8 cellular contexts compared by ENCODE assay signal in the genomic region with DNA sequence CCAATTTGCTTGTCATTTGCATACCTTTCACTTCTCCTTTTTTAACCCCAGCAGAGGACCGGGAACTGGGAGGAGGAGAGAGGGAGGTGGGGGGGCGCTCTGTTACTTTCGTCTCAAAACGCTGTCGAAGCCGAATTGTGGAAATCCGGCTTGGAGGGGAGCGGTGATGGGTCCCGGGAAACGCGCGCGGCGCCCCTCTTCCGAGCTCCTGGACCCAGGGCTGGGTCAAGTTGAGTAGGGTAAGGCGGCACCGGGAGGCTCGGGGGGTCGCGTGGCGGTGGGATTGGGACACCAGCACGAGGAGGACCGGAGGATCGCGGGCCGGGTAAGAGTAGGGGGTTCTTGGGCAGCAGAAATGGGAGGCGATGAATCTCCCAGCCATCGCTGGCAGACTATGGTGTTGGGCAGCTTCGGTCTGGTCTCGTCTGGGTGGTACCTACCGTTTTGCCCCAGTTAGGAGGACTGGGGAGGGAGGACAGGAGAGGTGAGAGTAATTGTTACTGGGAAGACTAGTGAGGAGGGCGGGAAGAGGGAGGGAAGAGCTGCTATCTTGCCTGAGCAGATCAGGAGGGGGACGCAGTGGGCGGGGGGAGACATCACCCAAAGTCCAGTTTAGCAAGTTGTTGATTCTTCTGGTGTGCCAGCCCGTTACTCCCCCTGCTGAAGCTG. TPM values are rescaled to one million over a fixed set of nuclear protein-coding genes. Genes with fewer than 3 reads are reported as not detected.
DNase-seq lines count a peak whose midpoint lies in the region; ATAC-seq and TF ChIP-seq lines count a peak whose summit lies in the region.

No MANE protein-coding gene starts in this region.

- H3K4me1 ChIP-seq in BE2C (peaks cover 25% of the 10 kb centered on the region), left ventricle myocardium inferior (peaks cover 62% of the 10 kb centered on the region)

- H3K4me3 Mint-ChIP-seq in activated CD8-positive, alpha-beta T cell treated with anti-CD3 and anti-CD28 coated beads for 36 hours, result peak overlapping the region; percentile 77

- TF ChIP-seq CTCF in BE2C (IDR thresholded peaks at IDR 0.05; ENCODE audit: low read depth, low read length) (no peak), left ventricle myocardium inferior (IDR thresholded peaks at IDR 0.05; ENCODE audit: borderline replicate concordance) (no peak), retinal pigment epithelial cell (conservative IDR thresholded peaks at IDR 0.05; ENCODE audit: low read depth, low read length) (no peak)
- TF ChIP-seq CTCF in activated CD8-positive, alpha-beta T cell treated with anti-CD3 and anti-CD28 coated beads for 36 hours (IDR thresholded peaks at IDR 0.05), result no peak

- POLR2A ChIA-PET in HEK293T (lab: Yijun Ruan, JAX), result interaction anchor here (0.5 to 1.6 kb wide), 4 partner anchors 13 to 48 kb away, joined by 3 to 6 read pairs (median 4); no protein-coding TSS in a partner anchor
- POLR2A ChIA-PET in activated CD8-positive, alpha-beta T cell treated with anti-CD3 and anti-CD28 coated beads for 36 hours (lab: Charles Lee), result no interaction called here

- CTCF ChIA-PET in HEK293T (lab: Yijun Ruan, JAX), result interaction anchor here (0.7 to 0.8 kb wide), 2 partner anchors 13 to 113 kb away, joined by 3 to 5 read pairs; no protein-coding TSS in a partner anchor
- CTCF ChIA-PET in activated CD8-positive, alpha-beta T cell treated with anti-CD3 and anti-CD28 coated beads for 36 hours (lab: Charles Lee), result no interaction called here

- H3K27ac Mint-ChIP-seq in activated CD8-positive, alpha-beta T cell treated with anti-CD3 and anti-CD28 coated beads for 36 hours, result no peak overlapping the region

- peak overlapping the region; percentile 92 for H3K27ac ChIP-seq in left ventricle myocardium inferior (replicated peaks)

- H3K36me3 ChIP-seq in BE2C (no peaks in the 10 kb centered on the region), left ventricle myocardium inferior (no peaks in the 10 kb centered on the region)

- H3K27me3 Mint-ChIP-seq in activated CD8-positive, alpha-beta T cell treated with anti-CD3 and anti-CD28 coated beads for 36 hours, result peaks cover 77% of the 10 kb centered on the region

- H3K4me1 Mint-ChIP-seq in activated CD8-positive, alpha-beta T cell treated with anti-CD3 and anti-CD28 coated beads for 36 hours (ENCODE audit: low read depth), result peaks cover 29% of the 10 kb centered on the region

- intact Hi-C loops in activated CD8-positive, alpha-beta T cell treated with anti-CD3 and anti-CD28 coated beads for 36 hours (cut with micrococcal nuclease), result no loop called here
- intact Hi-C loops in left ventricle myocardium inferior (cut with micrococcal nuclease), result no loop called here

- DNase-seq in BE2C, result peak; percentile 72
- DNase-seq in HEK293T (ENCODE audit: extremely low spot score), result no peak
- no peak for DNase-seq in activated CD8-positive, alpha-beta T cell treated with anti-CD3 and anti-CD28 coated beads for 36 hours
- no peak for DNase-seq in left ventricle myocardium inferior
- no peak for DNase-seq in retinal pigment epithelial cell (ENCODE audit: low read depth)
- no peak for DNase-seq in SKM-1 (lab: John Stamatoyannopoulos, UW; ENCODE audit: unreplicated experiment)
- DNase-seq in glomerular visceral epithelial cell (ENCODE audit: extremely low spot score), result no peak
- no peak for DNase-seq in activated naive CD4-positive, alpha-beta T cell (lab: John Stamatoyannopoulos, UW)

- ATAC-seq in activated CD8-positive, alpha-beta T cell treated with anti-CD3 and anti-CD28 coated beads for 36 hours, result no peak

- no peaks in the 10 kb centered on the region for H3K36me3 Mint-ChIP-seq in activated CD8-positive, alpha-beta T cell treated with anti-CD3 and anti-CD28 coated beads for 36 hours (ENCODE audit: low read depth)

- H3K4me3 ChIP-seq in BE2C (ENCODE audit: low read depth, low read length), result peak overlapping the region; percentile 92
- H3K4me3 ChIP-seq in left ventricle myocardium inferior, result peak overlapping the region; percentile 75
- peak overlapping the region; percentile 61 for H3K4me3 ChIP-seq in retinal pigment epithelial cell (ENCODE audit: low read length)

- H3K27me3 ChIP-seq in BE2C (no peaks in the 10 kb centered on the region), left ventricle myocardium inferior (ENCODE audit: low read depth) (peaks cover 60% of the 10 kb centered on the region)

- H3K9me3 ChIP-seq in BE2C (no peaks in the 10 kb centered on the region), left ventricle myocardium inferior (replicated peaks) (no peaks in the 10 kb centered on the region)

- H3K9me3 Mint-ChIP-seq in activated CD8-positive, alpha-beta T cell treated with anti-CD3 and anti-CD28 coated beads for 36 hours, result no peaks in the 10 kb centered on the region

TF ChIP-seq in HEK293T, 16 proteins besides CTCF, POLR2A, EP300 and RAD21:
- TF ChIP-seq HDGF (IDR thresholded peaks at IDR 0.05; ENCODE audit: borderline replicate concordance) (no peak), ZNF384 (IDR thresholded peaks at IDR 0.05) (no peak), FOXK2 (IDR thresholded peaks at IDR 0.05) (no peak), L3MBTL2 (conservative IDR thresholded peaks at IDR 0.05) (peak; percentile 82), BHLHE40 (IDR thresholded peaks at IDR 0.05; ENCODE audit: borderline replicate concordance) (no peak)
TF ChIP-seq in HEK293T: peak in this region for 1.

RNA-seq across cellular contexts. Expression of a gene that starts 1.4 kb away (rescaled TPM):
- polyA plus RNA-seq in BE2C (2012; ENCODE audit: insufficient read depth, insufficient read length, low read depth), result 43.1 TPM
- total RNA-seq in activated CD8-positive, alpha-beta T cell treated with anti-CD3 and anti-CD28 coated beads for 36 hours, result under 1 TPM in 1 of 2 experiments, not detected in 1; 0.09 TPM
- total RNA-seq in left ventricle myocardium inferior, result 80.6 TPM

Comparison
In these comparisons a context has a peak if more than half of its experiments do, and no peak if none do; other contexts are left out.
1. RNA of a gene that starts 1.4 kb away (total RNA-seq): 80.6 TPM in left ventricle myocardium inferior (single experiment); 0.09 TPM in activated CD8-positive, alpha-beta T cell treated with anti-CD3 and anti-CD28 coated beads for 36 hours; every median in the first group is over 10 times any median in the second.
2. Peak in every context shown above with its lines, with median percentiles within 50 percentile points of each other: H3K4me3 ChIP-seq.